23 cellular contexts compared by ENCODE assay signal in the genomic region with DNA sequence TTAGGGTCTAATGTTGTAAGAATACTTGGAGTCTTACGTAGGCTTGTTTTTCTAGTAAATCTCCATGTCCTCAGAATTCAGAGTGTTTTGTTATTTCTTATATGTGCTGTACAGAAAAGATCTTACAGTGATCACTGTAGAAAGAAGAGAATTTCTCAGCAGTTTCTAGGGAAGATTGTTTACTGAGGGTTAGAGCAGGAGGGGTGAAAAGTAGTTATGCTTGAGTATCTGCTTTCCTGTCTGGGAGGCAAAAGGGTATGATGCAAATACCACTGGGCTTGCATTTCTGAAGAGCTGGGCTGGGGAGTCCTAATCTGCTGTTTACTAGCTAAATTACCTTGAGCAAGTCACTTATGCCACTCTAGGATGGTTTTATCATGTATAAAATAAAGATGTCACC.
"Had no signal": no experiment of that assay in that cellular context is flagged by ENCODE, and none has a peak within 500 bp of the region (broad histone marks: within the 10 kb centered on the region; RNA-seq: fewer than 3 reads in every experiment).

No MANE protein-coding gene starts in this region.

- H3K4me3 ChIP-seq: coronary artery, gastrocnemius medialis, lung, psoas muscle, right lobe of liver, stomach, thoracic aorta, transverse colon had no signal

- H2AFZ ChIP-seq: parathyroid adenoma had no signal

- H3K4me1 Mint-ChIP-seq: endodermal cell; nephron; stimulated activated memory B cell treated with anti-CD40 and anti-IgM and Interleukin-4, amounts not matched to agents 10 μg/mL and 1 μg/mL and 100 μg/mL, for 72 hours had no signal

- DNase-seq: cerebellar nuclear complex; effector CD4-positive, alpha-beta T cell; endodermal cell; gastrocnemius medialis; kidney; left cardiac atrium; left ventricle myocardium superior; mesendoderm; naive B cell; occipital lobe; psoas muscle; retina; right lobe of liver; stimulated activated CD4-positive, alpha-beta T cell treated with anti-CD3 and anti-CD28 coated beads, Interleukin-4, amount 100 ng/mL, for 24 hours; stomach; substantia nigra; transverse colon had no signal

- H3K4me1 ChIP-seq: gastrocnemius medialis, parathyroid adenoma, psoas muscle, right lobe of liver, stomach, transverse colon had no signal

- H3K27me3 Mint-ChIP-seq: naive B cell; stimulated activated memory B cell treated with anti-CD40 and anti-IgM and Interleukin-4, amounts not matched to agents 10 μg/mL and 1 μg/mL and 100 μg/mL, for 72 hours had no signal

- H3K79me2 ChIP-seq: parathyroid adenoma had no signal

- H3K9me3 ChIP-seq: gastrocnemius medialis, psoas muscle, right lobe of liver, stomach, thoracic aorta, transverse colon had no signal

- H3K27me3 ChIP-seq: gastrocnemius medialis, right lobe of liver, stomach, transverse colon had no signal

- ATAC-seq: gastrocnemius medialis; left cardiac atrium; left ventricle myocardium superior; psoas muscle; right lobe of liver; stimulated activated memory B cell treated with anti-CD40 and anti-IgM and Interleukin-4, amounts not matched to agents 10 μg/mL and 1 μg/mL and 100 μg/mL, for 72 hours had no signal

- H3K9me3 Mint-ChIP-seq: endodermal cell; naive B cell; nephron; stimulated activated memory B cell treated with anti-CD40 and anti-IgM and Interleukin-4, amounts not matched to agents 10 μg/mL and 1 μg/mL and 100 μg/mL, for 72 hours had no signal

- H3K4me3 Mint-ChIP-seq: endodermal cell; naive B cell; nephron; stimulated activated memory B cell treated with anti-CD40 and anti-IgM and Interleukin-4, amounts not matched to agents 10 μg/mL and 1 μg/mL and 100 μg/mL, for 72 hours had no signal

- H3K9ac ChIP-seq: parathyroid adenoma had no signal

- H3K27ac Mint-ChIP-seq: endodermal cell; nephron; stimulated activated memory B cell treated with anti-CD40 and anti-IgM and Interleukin-4, amounts not matched to agents 10 μg/mL and 1 μg/mL and 100 μg/mL, for 72 hours had no signal

- H3K27ac ChIP-seq: coronary artery, gastrocnemius medialis, parathyroid adenoma, psoas muscle, right lobe of liver, stomach, thoracic aorta, transverse colon had no signal
